In genomic region chr17:7916799-7917198, GRCh38 we compare ENCODE assay signal across 8 cellular contexts. TPM values are rescaled to one million over a fixed set of nuclear protein-coding genes. Genes with fewer than 3 reads are reported as not detected.
DNase-seq lines count a peak whose midpoint lies in the region; ATAC-seq and TF ChIP-seq lines count a peak whose summit lies in the region.

No MANE protein-coding gene starts in this region.

- peak; percentile 59 for DNase-seq in AG10803 (ENCODE audit: low read depth)
- no peak for DNase-seq in chondrocyte (ENCODE audit: low spot score)
- no peak for DNase-seq in nephron progenitor cell
- no peak for DNase-seq in NCI-H187 treated with DMSO at 0.1 percent for 48 hours (lab: John Stamatoyannopoulos, UW)
- DNase-seq in putamen (ENCODE audit: low spot score): no peak
- DNase-seq in globus pallidus (ENCODE audit: low spot score): no peak

- no peaks in the 10 kb centered on the region for H3K9me3 Mint-ChIP-seq in IgD-negative memory B cell
- no peaks in the 10 kb centered on the region for H3K9me3 Mint-ChIP-seq in chondrocyte (ENCODE audit: low read depth)
- peaks cover 7% of the 10 kb centered on the region for H3K9me3 Mint-ChIP-seq in nephron progenitor cell

- H3K36me3 Mint-ChIP-seq in IgD-negative memory B cell (no peaks in the 10 kb centered on the region), chondrocyte (ENCODE audit: low read depth) (peaks cover 2% of the 10 kb centered on the region), nephron progenitor cell (ENCODE audit: low read depth) (peaks cover 9% of the 10 kb centered on the region)

- H3K27me3 Mint-ChIP-seq in IgD-negative memory B cell (no peaks in the 10 kb centered on the region), chondrocyte (ENCODE audit: low read depth) (no peaks in the 10 kb centered on the region), nephron progenitor cell (ENCODE audit: low read depth, poor library complexity) (peaks cover 36% of the 10 kb centered on the region)

- no peak for ATAC-seq in GM21526 (IDR thresholded peaks at IDR 0.05; ENCODE audit: low FRiP score, unreplicated experiment)

- H3K27ac Mint-ChIP-seq in IgD-negative memory B cell: peak overlapping the region; percentile 61 to 95 (median 63)
- peak overlapping the region; percentile 85 for H3K27ac Mint-ChIP-seq in chondrocyte (ENCODE audit: unreplicated experiment)
- H3K27ac Mint-ChIP-seq in nephron progenitor cell: no peak overlapping the region

- peaks cover 19 to 24% (median 19%) of the 10 kb centered on the region in 3 donors for H3K4me1 Mint-ChIP-seq in IgD-negative memory B cell
- peaks cover 19% of the 10 kb centered on the region for H3K4me1 Mint-ChIP-seq in chondrocyte (ENCODE audit: low read depth)
- peaks cover 34% of the 10 kb centered on the region for H3K4me1 Mint-ChIP-seq in nephron progenitor cell

- no peak overlapping the region for H3K4me3 ChIP-seq in AG10803 (ENCODE audit: low read length)

- TF ChIP-seq CTCF in AG10803 (conservative IDR thresholded peaks at IDR 0.05; ENCODE audit: low read length) (no peak), chondrocyte (IDR thresholded peaks at IDR 0.05) (no peak), nephron progenitor cell (IDR thresholded peaks at IDR 0.05) (no peak)

- H3K4me3 Mint-ChIP-seq in IgD-negative memory B cell: peak overlapping the region; percentile 86 to 92 (median 88)
- peak overlapping the region; percentile 62 for H3K4me3 Mint-ChIP-seq in chondrocyte (ENCODE audit: unreplicated experiment)
- peak overlapping the region; percentile 75 for H3K4me3 Mint-ChIP-seq in nephron progenitor cell

RNA-seq across cellular contexts. Expression of gene RNF227, which starts 0.7 kb away (rescaled TPM):
- 3.1 TPM for polyA plus RNA-seq in IgD-negative memory B cell
- total RNA-seq in chondrocyte: 1.6 to 2.2 TPM (median 1.8 TPM) in 3 replicates

RNA-seq across cellular contexts. Expression of gene KCNAB3, which starts 12.9 kb away (rescaled TPM):
- polyA plus RNA-seq in IgD-negative memory B cell: 0.51 TPM
- 1.9 to 3.2 TPM (median 2.3 TPM) in 3 replicates for total RNA-seq in chondrocyte

RNA-seq across cellular contexts. Expression of gene TRAPPC1, which starts 14.9 kb away (rescaled TPM):
- polyA plus RNA-seq in IgD-negative memory B cell: 220 TPM
- 113 to 135 TPM (median 121 TPM) in 3 replicates for total RNA-seq in chondrocyte

RNA-seq across cellular contexts. Expression of gene CNTROB, which starts 15.2 kb away (rescaled TPM):
- polyA plus RNA-seq in IgD-negative memory B cell: 11.0 TPM
- total RNA-seq in chondrocyte: 28.7 to 29.2 TPM (median 29.2 TPM) in 3 replicates

RNA-seq across cellular contexts. Expression of gene CHD3, which starts 28.2 kb away (rescaled TPM):
- 2.4 TPM for polyA plus RNA-seq in IgD-negative memory B cell
- total RNA-seq in chondrocyte: 129 to 138 TPM (median 134 TPM) in 3 replicates
